Comparison of ENCODE assay signal across 1 cellular context in the genomic region with DNA sequence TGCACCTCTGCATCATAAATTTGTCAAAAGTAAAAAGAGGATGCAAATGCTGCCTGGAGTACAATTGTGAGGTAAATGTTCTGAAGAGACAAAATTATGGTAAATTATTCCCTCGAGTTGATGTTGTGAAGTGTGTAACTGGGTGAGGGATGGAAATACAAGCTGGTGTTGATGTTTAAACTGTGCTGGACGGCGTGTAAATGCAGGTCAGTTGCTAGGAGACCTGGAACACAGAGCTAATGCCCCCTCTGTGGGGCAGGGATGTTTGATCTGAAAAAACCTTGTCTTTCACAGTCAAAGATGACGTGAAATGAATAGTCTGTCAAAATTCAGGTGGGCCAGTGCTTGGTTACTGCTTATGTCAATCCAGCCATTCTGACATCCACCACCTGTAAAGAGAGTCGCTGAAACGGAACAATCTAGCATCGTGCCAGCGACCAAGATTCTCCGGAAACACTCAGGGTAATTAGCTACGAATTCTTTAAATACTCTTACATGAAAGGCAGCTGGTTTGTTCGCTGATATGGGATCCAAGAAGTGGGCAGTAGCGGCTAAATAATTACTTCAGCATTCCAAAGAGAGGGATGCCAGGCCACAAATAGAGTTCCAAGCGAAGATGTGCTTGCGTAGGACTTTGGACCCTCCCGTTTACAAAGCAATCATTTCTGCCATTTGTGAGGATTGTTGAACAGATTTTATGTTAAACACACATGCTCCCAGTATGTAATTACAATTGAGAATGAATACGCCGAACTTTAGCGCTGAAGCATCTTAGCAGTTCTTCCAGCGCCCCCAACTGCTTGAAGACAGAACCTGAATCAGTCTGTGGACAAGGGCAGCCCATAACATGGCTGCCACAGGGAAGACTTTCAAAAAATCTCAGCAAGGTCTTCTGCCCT.
TF ChIP-seq lines count a peak whose summit lies in the region.

No MANE protein-coding gene starts in this region.

TF ChIP-seq in HepG2, 621 proteins besides CTCF, POLR2A, EP300 and RAD21 (continued from another document and continues in another):
- peak; percentile 31; the same call in 1 of the 2 replicates for TF ChIP-seq ZNF331 (CRISPR knock-in tag; IDR thresholded peaks at IDR 0.05)
- TF ChIP-seq, protein P1, sequence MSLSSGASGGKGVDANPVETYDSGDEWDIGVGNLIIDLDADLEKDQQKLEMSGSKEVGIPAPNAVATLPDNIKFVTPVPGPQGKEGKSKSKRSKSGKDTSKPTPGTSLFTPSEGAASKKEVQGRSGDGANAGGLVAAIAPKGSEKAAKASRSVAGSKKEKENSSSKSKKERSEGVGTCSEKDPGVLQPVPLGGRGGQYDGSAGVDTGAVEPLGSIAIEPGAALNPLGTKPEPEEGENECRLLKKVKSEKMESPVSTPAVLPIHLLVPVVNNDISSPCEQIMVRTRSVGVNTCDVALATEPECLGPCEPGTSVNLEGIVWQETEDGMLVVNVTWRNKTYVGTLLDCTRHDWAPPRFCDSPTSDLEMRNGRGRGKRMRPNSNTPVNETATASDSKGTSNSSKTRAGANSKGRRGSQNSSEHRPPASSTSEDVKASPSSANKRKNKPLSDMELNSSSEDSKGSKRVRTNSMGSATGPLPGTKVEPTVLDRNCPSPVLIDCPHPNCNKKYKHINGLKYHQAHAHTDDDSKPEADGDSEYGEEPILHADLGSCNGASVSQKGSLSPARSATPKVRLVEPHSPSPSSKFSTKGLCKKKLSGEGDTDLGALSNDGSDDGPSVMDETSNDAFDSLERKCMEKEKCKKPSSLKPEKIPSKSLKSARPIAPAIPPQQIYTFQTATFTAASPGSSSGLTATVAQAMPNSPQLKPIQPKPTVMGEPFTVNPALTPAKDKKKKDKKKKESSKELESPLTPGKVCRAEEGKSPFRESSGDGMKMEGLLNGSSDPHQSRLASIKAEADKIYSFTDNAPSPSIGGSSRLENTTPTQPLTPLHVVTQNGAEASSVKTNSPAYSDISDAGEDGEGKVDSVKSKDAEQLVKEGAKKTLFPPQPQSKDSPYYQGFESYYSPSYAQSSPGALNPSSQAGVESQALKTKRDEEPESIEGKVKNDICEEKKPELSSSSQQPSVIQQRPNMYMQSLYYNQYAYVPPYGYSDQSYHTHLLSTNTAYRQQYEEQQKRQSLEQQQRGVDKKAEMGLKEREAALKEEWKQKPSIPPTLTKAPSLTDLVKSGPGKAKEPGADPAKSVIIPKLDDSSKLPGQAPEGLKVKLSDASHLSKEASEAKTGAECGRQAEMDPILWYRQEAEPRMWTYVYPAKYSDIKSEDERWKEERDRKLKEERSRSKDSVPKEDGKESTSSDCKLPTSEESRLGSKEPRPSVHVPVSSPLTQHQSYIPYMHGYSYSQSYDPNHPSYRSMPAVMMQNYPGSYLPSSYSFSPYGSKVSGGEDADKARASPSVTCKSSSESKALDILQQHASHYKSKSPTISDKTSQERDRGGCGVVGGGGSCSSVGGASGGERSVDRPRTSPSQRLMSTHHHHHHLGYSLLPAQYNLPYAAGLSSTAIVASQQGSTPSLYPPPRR (CRISPR knock-in tag; IDR thresholded peaks at IDR 0.05; ENCODE audit: borderline replicate concordance), result 0 out of 2 replicates have a peak, but pooled peaks have one; percentile 27
- TF ChIP-seq, protein P2, sequence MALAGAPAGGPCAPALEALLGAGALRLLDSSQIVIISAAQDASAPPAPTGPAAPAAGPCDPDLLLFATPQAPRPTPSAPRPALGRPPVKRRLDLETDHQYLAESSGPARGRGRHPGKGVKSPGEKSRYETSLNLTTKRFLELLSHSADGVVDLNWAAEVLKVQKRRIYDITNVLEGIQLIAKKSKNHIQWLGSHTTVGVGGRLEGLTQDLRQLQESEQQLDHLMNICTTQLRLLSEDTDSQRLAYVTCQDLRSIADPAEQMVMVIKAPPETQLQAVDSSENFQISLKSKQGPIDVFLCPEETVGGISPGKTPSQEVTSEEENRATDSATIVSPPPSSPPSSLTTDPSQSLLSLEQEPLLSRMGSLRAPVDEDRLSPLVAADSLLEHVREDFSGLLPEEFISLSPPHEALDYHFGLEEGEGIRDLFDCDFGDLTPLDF (CRISPR knock-in tag; IDR thresholded peaks at IDR 0.05), result no peak
- TF ChIP-seq PRPF4 (IDR thresholded peaks at IDR 0.05; ENCODE audit: low read depth, low read length, poor library complexity, severe bottlenecking), result no peak
- no peak for TF ChIP-seq ZEB1 (IDR thresholded peaks at IDR 0.05; ENCODE audit: insufficient replicate concordance, low read depth)
- no peak for TF ChIP-seq ZSCAN25 (CRISPR knock-in tag; IDR thresholded peaks at IDR 0.05)
- TF ChIP-seq NFRKB (IDR thresholded peaks at IDR 0.05), result no peak
- no peak for TF ChIP-seq ZNF33A (CRISPR knock-in tag; IDR thresholded peaks at IDR 0.05; ENCODE audit: borderline replicate concordance)
- TF ChIP-seq, protein P3, sequence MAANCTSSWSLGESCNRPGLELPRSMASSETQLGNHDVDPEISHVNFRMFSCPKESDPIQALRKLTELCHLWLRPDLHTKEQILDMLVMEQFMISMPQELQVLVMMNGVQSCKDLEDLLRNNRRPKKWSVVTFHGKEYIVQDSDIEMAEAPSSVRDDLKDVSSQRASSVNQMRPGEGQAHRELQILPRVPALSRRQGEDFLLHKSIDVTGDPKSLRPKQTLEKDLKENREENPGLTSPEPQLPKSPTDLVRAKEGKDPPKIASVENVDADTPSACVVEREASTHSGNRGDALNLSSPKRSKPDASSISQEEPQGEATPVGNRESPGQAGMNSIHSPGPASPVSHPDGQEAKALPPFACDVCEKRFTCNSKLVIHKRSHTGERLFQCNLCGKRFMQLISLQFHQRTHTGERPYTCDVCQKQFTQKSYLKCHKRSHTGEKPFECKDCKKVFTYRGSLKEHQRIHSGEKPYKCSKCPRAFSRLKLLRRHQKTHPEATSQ (CRISPR knock-in tag; IDR thresholded peaks at IDR 0.05; ENCODE audit: borderline replicate concordance), result no peak
- TF ChIP-seq, protein P4, sequence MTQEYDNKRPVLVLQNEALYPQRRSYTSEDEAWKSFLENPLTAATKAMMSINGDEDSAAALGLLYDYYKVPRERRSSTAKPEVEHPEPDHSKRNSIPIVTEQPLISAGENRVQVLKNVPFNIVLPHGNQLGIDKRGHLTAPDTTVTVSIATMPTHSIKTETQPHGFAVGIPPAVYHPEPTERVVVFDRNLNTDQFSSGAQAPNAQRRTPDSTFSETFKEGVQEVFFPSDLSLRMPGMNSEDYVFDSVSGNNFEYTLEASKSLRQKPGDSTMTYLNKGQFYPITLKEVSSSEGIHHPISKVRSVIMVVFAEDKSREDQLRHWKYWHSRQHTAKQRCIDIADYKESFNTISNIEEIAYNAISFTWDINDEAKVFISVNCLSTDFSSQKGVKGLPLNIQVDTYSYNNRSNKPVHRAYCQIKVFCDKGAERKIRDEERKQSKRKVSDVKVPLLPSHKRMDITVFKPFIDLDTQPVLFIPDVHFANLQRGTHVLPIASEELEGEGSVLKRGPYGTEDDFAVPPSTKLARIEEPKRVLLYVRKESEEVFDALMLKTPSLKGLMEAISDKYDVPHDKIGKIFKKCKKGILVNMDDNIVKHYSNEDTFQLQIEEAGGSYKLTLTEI (CRISPR knock-in tag; conservative IDR thresholded peaks at IDR 0.05), result no peak
- TF ChIP-seq YY1 (IDR thresholded peaks at IDR 0.05; ENCODE audit: insufficient read depth, insufficient replicate concordance, low read depth, low read length), result peak; percentile 80
- no peak; the same call in 1 of the 2 replicates for TF ChIP-seq SALL1 (CRISPR knock-in tag; IDR thresholded peaks at IDR 0.05)
- TF ChIP-seq, protein P5, sequence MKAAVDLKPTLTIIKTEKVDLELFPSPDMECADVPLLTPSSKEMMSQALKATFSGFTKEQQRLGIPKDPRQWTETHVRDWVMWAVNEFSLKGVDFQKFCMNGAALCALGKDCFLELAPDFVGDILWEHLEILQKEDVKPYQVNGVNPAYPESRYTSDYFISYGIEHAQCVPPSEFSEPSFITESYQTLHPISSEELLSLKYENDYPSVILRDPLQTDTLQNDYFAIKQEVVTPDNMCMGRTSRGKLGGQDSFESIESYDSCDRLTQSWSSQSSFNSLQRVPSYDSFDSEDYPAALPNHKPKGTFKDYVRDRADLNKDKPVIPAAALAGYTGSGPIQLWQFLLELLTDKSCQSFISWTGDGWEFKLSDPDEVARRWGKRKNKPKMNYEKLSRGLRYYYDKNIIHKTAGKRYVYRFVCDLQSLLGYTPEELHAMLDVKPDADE (CRISPR knock-in tag; IDR thresholded peaks at IDR 0.05), result no peak
- TF ChIP-seq, protein P6, sequence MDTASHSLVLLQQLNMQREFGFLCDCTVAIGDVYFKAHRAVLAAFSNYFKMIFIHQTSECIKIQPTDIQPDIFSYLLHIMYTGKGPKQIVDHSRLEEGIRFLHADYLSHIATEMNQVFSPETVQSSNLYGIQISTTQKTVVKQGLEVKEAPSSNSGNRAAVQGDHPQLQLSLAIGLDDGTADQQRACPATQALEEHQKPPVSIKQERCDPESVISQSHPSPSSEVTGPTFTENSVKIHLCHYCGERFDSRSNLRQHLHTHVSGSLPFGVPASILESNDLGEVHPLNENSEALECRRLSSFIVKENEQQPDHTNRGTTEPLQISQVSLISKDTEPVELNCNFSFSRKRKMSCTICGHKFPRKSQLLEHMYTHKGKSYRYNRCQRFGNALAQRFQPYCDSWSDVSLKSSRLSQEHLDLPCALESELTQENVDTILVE (CRISPR knock-in tag; IDR thresholded peaks at IDR 0.05), result 0 out of 2 replicates have a peak, but pooled peaks have one; percentile 37
- TF ChIP-seq, protein P7, sequence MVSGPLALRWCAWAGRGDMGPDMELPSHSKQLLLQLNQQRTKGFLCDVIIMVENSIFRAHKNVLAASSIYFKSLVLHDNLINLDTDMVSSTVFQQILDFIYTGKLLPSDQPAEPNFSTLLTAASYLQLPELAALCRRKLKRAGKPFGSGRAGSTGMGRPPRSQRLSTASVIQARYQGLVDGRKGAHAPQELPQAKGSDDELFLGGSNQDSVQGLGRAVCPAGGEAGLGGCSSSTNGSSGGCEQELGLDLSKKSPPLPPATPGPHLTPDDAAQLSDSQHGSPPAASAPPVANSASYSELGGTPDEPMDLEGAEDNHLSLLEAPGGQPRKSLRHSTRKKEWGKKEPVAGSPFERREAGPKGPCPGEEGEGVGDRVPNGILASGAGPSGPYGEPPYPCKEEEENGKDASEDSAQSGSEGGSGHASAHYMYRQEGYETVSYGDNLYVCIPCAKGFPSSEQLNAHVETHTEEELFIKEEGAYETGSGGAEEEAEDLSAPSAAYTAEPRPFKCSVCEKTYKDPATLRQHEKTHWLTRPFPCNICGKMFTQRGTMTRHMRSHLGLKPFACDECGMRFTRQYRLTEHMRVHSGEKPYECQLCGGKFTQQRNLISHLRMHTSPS (CRISPR knock-in tag; IDR thresholded peaks at IDR 0.05; ENCODE audit: low read depth), result no peak
- no peak for TF ChIP-seq ZNF224 (CRISPR knock-in tag; IDR thresholded peaks at IDR 0.05)
- TF ChIP-seq ZNF207 (IDR thresholded peaks at IDR 0.05; ENCODE audit: borderline replicate concordance), result no peak
- TF ChIP-seq, protein P8, sequence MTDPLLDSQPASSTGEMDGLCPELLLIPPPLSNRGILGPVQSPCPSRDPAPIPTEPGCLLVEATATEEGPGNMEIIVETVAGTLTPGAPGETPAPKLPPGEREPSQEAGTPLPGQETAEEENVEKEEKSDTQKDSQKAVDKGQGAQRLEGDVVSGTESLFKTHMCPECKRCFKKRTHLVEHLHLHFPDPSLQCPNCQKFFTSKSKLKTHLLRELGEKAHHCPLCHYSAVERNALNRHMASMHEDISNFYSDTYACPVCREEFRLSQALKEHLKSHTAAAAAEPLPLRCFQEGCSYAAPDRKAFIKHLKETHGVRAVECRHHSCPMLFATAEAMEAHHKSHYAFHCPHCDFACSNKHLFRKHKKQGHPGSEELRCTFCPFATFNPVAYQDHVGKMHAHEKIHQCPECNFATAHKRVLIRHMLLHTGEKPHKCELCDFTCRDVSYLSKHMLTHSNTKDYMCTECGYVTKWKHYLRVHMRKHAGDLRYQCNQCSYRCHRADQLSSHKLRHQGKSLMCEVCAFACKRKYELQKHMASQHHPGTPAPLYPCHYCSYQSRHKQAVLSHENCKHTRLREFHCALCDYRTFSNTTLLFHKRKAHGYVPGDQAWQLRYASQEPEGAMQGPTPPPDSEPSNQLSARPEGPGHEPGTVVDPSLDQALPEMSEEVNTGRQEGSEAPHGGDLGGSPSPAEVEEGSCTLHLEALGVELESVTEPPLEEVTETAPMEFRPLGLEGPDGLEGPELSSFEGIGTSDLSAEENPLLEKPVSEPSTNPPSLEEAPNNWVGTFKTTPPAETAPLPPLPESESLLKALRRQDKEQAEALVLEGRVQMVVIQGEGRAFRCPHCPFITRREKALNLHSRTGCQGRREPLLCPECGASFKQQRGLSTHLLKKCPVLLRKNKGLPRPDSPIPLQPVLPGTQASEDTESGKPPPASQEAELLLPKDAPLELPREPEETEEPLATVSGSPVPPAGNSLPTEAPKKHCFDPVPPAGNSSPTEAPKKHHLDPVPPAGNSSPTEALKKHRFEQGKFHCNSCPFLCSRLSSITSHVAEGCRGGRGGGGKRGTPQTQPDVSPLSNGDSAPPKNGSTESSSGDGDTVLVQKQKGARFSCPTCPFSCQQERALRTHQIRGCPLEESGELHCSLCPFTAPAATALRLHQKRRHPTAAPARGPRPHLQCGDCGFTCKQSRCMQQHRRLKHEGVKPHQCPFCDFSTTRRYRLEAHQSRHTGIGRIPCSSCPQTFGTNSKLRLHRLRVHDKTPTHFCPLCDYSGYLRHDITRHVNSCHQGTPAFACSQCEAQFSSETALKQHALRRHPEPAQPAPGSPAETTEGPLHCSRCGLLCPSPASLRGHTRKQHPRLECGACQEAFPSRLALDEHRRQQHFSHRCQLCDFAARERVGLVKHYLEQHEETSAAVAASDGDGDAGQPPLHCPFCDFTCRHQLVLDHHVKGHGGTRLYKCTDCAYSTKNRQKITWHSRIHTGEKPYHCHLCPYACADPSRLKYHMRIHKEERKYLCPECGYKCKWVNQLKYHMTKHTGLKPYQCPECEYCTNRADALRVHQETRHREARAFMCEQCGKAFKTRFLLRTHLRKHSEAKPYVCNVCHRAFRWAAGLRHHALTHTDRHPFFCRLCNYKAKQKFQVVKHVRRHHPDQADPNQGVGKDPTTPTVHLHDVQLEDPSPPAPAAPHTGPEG (CRISPR knock-in tag; IDR thresholded peaks at IDR 0.05), result no peak
- TF ChIP-seq ZNF879 (CRISPR knock-in tag; IDR thresholded peaks at IDR 0.05), result no peak
- TF ChIP-seq DR1 (CRISPR knock-in tag; IDR thresholded peaks at IDR 0.05), result no peak
- no peak for TF ChIP-seq ZNF782 (CRISPR knock-in tag; IDR thresholded peaks at IDR 0.05; ENCODE audit: borderline replicate concordance)
- no peak for TF ChIP-seq MTA1 (CRISPR knock-in tag; IDR thresholded peaks at IDR 0.05; ENCODE audit: borderline replicate concordance)
- TF ChIP-seq, protein P9, sequence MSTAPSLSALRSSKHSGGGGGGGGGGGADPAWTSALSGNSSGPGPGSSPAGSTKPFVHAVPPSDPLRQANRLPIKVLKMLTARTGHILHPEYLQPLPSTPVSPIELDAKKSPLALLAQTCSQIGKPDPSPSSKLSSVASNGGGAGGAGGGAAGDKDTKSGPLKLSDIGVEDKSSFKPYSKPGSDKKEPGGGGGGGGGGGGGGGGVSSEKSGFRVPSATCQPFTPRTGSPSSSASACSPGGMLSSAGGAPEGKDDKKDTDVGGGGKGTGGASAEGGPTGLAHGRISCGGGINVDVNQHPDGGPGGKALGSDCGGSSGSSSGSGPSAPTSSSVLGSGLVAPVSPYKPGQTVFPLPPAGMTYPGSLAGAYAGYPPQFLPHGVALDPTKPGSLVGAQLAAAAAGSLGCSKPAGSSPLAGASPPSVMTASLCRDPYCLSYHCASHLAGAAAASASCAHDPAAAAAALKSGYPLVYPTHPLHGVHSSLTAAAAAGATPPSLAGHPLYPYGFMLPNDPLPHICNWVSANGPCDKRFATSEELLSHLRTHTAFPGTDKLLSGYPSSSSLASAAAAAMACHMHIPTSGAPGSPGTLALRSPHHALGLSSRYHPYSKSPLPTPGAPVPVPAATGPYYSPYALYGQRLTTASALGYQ (CRISPR knock-in tag; IDR thresholded peaks at IDR 0.05), result 0 out of 2 replicates have a peak, but pooled peaks have one; percentile 58
